11 cellular contexts compared by ENCODE assay signal in genomic region chr13:71240906-71241305, GRCh38.
A peak's percentile ranks its signal among the peaks of the same experiment; 100 is the strongest.
DNase-seq lines count a peak whose midpoint lies in the region; ATAC-seq and TF ChIP-seq lines count a peak whose summit lies in the region.
"Had no signal": no experiment of that assay in that cellular context is flagged by ENCODE, and none has a peak within 500 bp of the region (broad histone marks: within the 10 kb centered on the region; RNA-seq: fewer than 3 reads in every experiment).

No MANE protein-coding gene starts in this region.

- no peaks in the 10 kb centered on the region for H3K4me1 Mint-ChIP-seq in stimulated activated effector memory CD8-positive, alpha-beta T cell treated with anti-CD3 and anti-CD28 coated beads, Interleukin-12 subunit alpha, Interleukin-12 subunit beta, amount 100 ng/mL, for 72 hours

- no peaks in the 10 kb centered on the region for H3K36me3 ChIP-seq in cardiac muscle cell
- H3K36me3 ChIP-seq in right atrium auricular region: no peaks in the 10 kb centered on the region
- no peaks in the 10 kb centered on the region for H3K36me3 ChIP-seq in OCI-LY7 (ENCODE audit: insufficient read depth, low read length)

- H3K9me3 ChIP-seq in cardiac muscle cell (ENCODE audit: low read depth) (no peaks in the 10 kb centered on the region), right atrium auricular region (no peaks in the 10 kb centered on the region), OCI-LY7 (ENCODE audit: low read length) (no peaks in the 10 kb centered on the region)

- no peaks in the 10 kb centered on the region for H3K27me3 ChIP-seq in cardiac muscle cell
- H3K27me3 ChIP-seq in right atrium auricular region: no peaks in the 10 kb centered on the region

- CTCF ChIA-PET in OCI-LY7 (lab: Charles Lee; ENCODE audit: unreplicated experiment): no interaction called here

- no peak for ATAC-seq in stimulated activated effector memory CD8-positive, alpha-beta T cell treated with anti-CD3 and anti-CD28 coated beads, Interleukin-12 subunit alpha, Interleukin-12 subunit beta, amount 100 ng/mL, for 72 hours
- no peak for ATAC-seq in HG03571 (IDR thresholded peaks at IDR 0.05; ENCODE audit: unreplicated experiment)

- H3K9me3 Mint-ChIP-seq in stimulated activated effector memory CD8-positive, alpha-beta T cell treated with anti-CD3 and anti-CD28 coated beads, Interleukin-12 subunit alpha, Interleukin-12 subunit beta, amount 100 ng/mL, for 72 hours: no peaks in the 10 kb centered on the region
- H3K9me3 Mint-ChIP-seq: stimulated activated naive CD8-positive, alpha-beta T cell treated with anti-CD3 and anti-CD28 coated beads, Interleukin-15, Interleukin-2, amounts not matched to agents 100 ng/mL and 50 ng/mL, for 24 hours had no signal

- no peak overlapping the region for H3K4me2 ChIP-seq in OCI-LY7 (ENCODE audit: low read length)

- H4K20me1 ChIP-seq in OCI-LY7 (ENCODE audit: insufficient read depth, low read length): no peaks in the 10 kb centered on the region

- H3K36me3 Mint-ChIP-seq in stimulated activated effector memory CD8-positive, alpha-beta T cell treated with anti-CD3 and anti-CD28 coated beads, Interleukin-12 subunit alpha, Interleukin-12 subunit beta, amount 100 ng/mL, for 72 hours: no peaks in the 10 kb centered on the region

- H3K79me2 ChIP-seq in OCI-LY7 (ENCODE audit: insufficient read depth, low read depth, low read length): no peaks in the 10 kb centered on the region

- intact Hi-C loops in OCI-LY7 (cut with micrococcal nuclease; ENCODE audit: unreplicated experiment): no loop called here

- TF ChIP-seq CTCF in cardiac muscle cell (IDR thresholded peaks at IDR 0.05; ENCODE audit: low read depth, low read length) (peak; percentile 51), right atrium auricular region (IDR thresholded peaks at IDR 0.05) (peak in 1 of 2 donors; percentile 57), OCI-LY7 (conservative IDR thresholded peaks at IDR 0.05; ENCODE audit: low read length) (0 out of 2 replicates have a peak, but pooled peaks have one; percentile 23), foreskin fibroblast (IDR thresholded peaks at IDR 0.05; ENCODE audit: low read depth, low read length) (peak; percentile 14)

- POLR2A ChIA-PET in OCI-LY7 (lab: Charles Lee): interaction anchor here (0.5 kb wide), 1 partner anchor 18 kb away, joined by 5 read pairs; no protein-coding TSS in a partner anchor

- BruUV-seq in OCI-LY7 (replicated peaks; lab: Mats Ljungman, UMichigan): no TSS peak

- no peaks in the 10 kb centered on the region for H3K9me2 ChIP-seq in OCI-LY7 (ENCODE audit: insufficient read depth, low read length)

- no peak overlapping the region for H3K27ac Mint-ChIP-seq in stimulated activated effector memory CD8-positive, alpha-beta T cell treated with anti-CD3 and anti-CD28 coated beads, Interleukin-12 subunit alpha, Interleukin-12 subunit beta, amount 100 ng/mL, for 72 hours
- H3K27ac Mint-ChIP-seq: stimulated activated naive CD8-positive, alpha-beta T cell treated with anti-CD3 and anti-CD28 coated beads, Interleukin-15, Interleukin-2, amounts not matched to agents 100 ng/mL and 50 ng/mL, for 24 hours had no signal

- no peak overlapping the region for H2AFZ ChIP-seq in OCI-LY7 (ENCODE audit: low read length)

- no peaks in the 10 kb centered on the region for H3K4me1 ChIP-seq in cardiac muscle cell (ENCODE audit: low read depth)
- H3K4me1 ChIP-seq in right atrium auricular region: peaks cover 0 to 4% of the 10 kb centered on the region in 2 donors
- no peaks in the 10 kb centered on the region for H3K4me1 ChIP-seq in OCI-LY7 (ENCODE audit: insufficient read depth, low read length, poor library complexity, severe bottlenecking)

- H3K27ac ChIP-seq in cardiac muscle cell: no peak overlapping the region
- no peak overlapping the region for H3K27ac ChIP-seq in right atrium auricular region
- no peak overlapping the region for H3K27ac ChIP-seq in OCI-LY7 (ENCODE audit: low read depth, low read length, poor library complexity, severe bottlenecking)

- DNase-seq in cardiac muscle cell (ENCODE audit: low read depth in 1 of 2, low spot score in 1 of 2): peak; percentile 15 to 32
- DNase-seq in right atrium auricular region (ENCODE audit: low spot score): no peak
- DNase-seq in OCI-LY7 (ENCODE audit: low spot score): no peak
- DNase-seq in foreskin fibroblast: peak in 1 of 2 donors; percentile 2
- DNase-seq in NOMO-1 (lab: John Stamatoyannopoulos, UW; ENCODE audit: unreplicated experiment in 2 of 2): no peak
- DNase-seq in stimulated activated effector memory CD8-positive, alpha-beta T cell treated with anti-CD3 and anti-CD28 coated beads, Interleukin-12 subunit alpha, Interleukin-12 subunit beta, amount 100 ng/mL, for 72 hours (ENCODE audit: low spot score in 2 of 2): no peak
- no peak for DNase-seq in GM03348 (ENCODE audit: low spot score)
- DNase-seq: Calu3; central memory CD4-positive, alpha-beta T cell had no signal

- no peak overlapping the region for H3K4me3 ChIP-seq in cardiac muscle cell
- H3K4me3 ChIP-seq in right atrium auricular region: no peak overlapping the region
- no peak overlapping the region for H3K4me3 ChIP-seq in OCI-LY7 (ENCODE audit: low read depth, low read length, poor library complexity, severe bottlenecking)
- no peak overlapping the region for H3K4me3 ChIP-seq in foreskin fibroblast (ENCODE audit: low read depth in 1 of 2, low read length in 2 of 2)

- H3K4me3 Mint-ChIP-seq in stimulated activated effector memory CD8-positive, alpha-beta T cell treated with anti-CD3 and anti-CD28 coated beads, Interleukin-12 subunit alpha, Interleukin-12 subunit beta, amount 100 ng/mL, for 72 hours: no peak overlapping the region
- H3K4me3 Mint-ChIP-seq: stimulated activated naive CD8-positive, alpha-beta T cell treated with anti-CD3 and anti-CD28 coated beads, Interleukin-15, Interleukin-2, amounts not matched to agents 100 ng/mL and 50 ng/mL, for 24 hours had no signal

Comparison
In these comparisons a context has a peak if more than half of its experiments do, and no peak if none do; other contexts are left out.
1. DNase-seq: peak in cardiac muscle cell (2 of 2); none in right atrium auricular region (single experiment), OCI-LY7 (single experiment), NOMO-1 (0 of 2), stimulated activated effector memory CD8-positive, alpha-beta T cell treated with anti-CD3 and anti-CD28 coated beads, Interleukin-12 subunit alpha, Interleukin-12 subunit beta, amount 100 ng/mL, for 72 hours (0 of 2) and GM03348 (single experiment).